21 cellular contexts compared by ENCODE assay signal in genomic region chr6:72913797-72914196, GRCh38.
"Had no signal": no experiment of that assay in that cellular context is flagged by ENCODE, and none has a peak within 500 bp of the region (broad histone marks: within the 10 kb centered on the region; RNA-seq: fewer than 3 reads in every experiment).

No MANE protein-coding gene starts in this region.

- H3K27me3 Mint-ChIP-seq: activated CD4-positive, alpha-beta memory T cell treated with anti-CD3 and anti-CD28 coated beads for 36 hours; activated naive CD8-positive, alpha-beta T cell treated with anti-CD3 and anti-CD28 coated beads for 36 hours had no signal

- H3K9me3 Mint-ChIP-seq: activated CD4-positive, alpha-beta memory T cell treated with anti-CD3 and anti-CD28 coated beads for 36 hours; activated naive CD8-positive, alpha-beta T cell treated with anti-CD3 and anti-CD28 coated beads for 36 hours; natural killer cell had no signal

- DNase-seq: activated CD4-positive, alpha-beta memory T cell treated with anti-CD3 and anti-CD28 coated beads for 36 hours; activated CD4-positive, alpha-beta T cell treated with anti-CD3 and anti-CD28 coated beads for 48 hours; activated CD4-positive, CD25-positive, alpha-beta regulatory T cell; activated naive CD4-positive, alpha-beta T cell treated with Interleukin-2 at 50 U/mL for 16 hours; activated naive CD8-positive, alpha-beta T cell treated with anti-CD3 and anti-CD28 coated beads for 36 hours; activated T-cell treated with anti-CD3 and anti-CD28 coated beads, Interleukin-2, amount 50 U/mL, for 48 hours; colonic mucosa; dorsolateral prefrontal cortex; foreskin fibroblast; left ventricle myocardium inferior; midbrain; natural killer cell; stomach; T-helper 1 cell; T-helper 9 cell; uterus had no signal

- H3K4me1 ChIP-seq: breast epithelium, colonic mucosa, left ventricle myocardium inferior, prostate gland, right atrium auricular region, stomach, suprapubic skin, uterus had no signal

- ATAC-seq: natural killer cell had no signal

- H3K4me3 ChIP-seq: breast epithelium, colonic mucosa, dorsolateral prefrontal cortex, left ventricle myocardium inferior, prostate gland, right atrium auricular region, stomach, suprapubic skin, tibial nerve, uterus had no signal

- H3K9me3 ChIP-seq: breast epithelium, colonic mucosa, left ventricle myocardium inferior, prostate gland, right atrium auricular region, stomach, suprapubic skin, tibial nerve, uterus had no signal

- H3K36me3 ChIP-seq: breast epithelium, colonic mucosa, left ventricle myocardium inferior, prostate gland, right atrium auricular region, stomach, suprapubic skin, tibial nerve, uterus had no signal

- H3K27ac Mint-ChIP-seq: activated CD4-positive, alpha-beta memory T cell treated with anti-CD3 and anti-CD28 coated beads for 36 hours; activated naive CD8-positive, alpha-beta T cell treated with anti-CD3 and anti-CD28 coated beads for 36 hours; natural killer cell had no signal

- H3K27ac ChIP-seq: breast epithelium, colonic mucosa, dorsolateral prefrontal cortex, left ventricle myocardium inferior, prostate gland, right atrium auricular region, stomach, suprapubic skin, tibial nerve, uterus had no signal

- H3K4me3 Mint-ChIP-seq: activated CD4-positive, alpha-beta memory T cell treated with anti-CD3 and anti-CD28 coated beads for 36 hours; activated naive CD8-positive, alpha-beta T cell treated with anti-CD3 and anti-CD28 coated beads for 36 hours; natural killer cell had no signal

- H3K27me3 ChIP-seq: breast epithelium, colonic mucosa, dorsolateral prefrontal cortex, right atrium auricular region, stomach, suprapubic skin, tibial nerve, uterus had no signal

- H3K36me3 Mint-ChIP-seq: activated CD4-positive, alpha-beta memory T cell treated with anti-CD3 and anti-CD28 coated beads for 36 hours; natural killer cell had no signal
